ENCODE assay signal across 17 cellular contexts in genomic region chr15:99117563-99118257, GRCh38.
"Had no signal": no experiment of that assay in that cellular context is flagged by ENCODE, and none has a peak within 500 bp of the region (broad histone marks: within the 10 kb centered on the region; RNA-seq: fewer than 3 reads in every experiment).

No MANE protein-coding gene starts in this region.

- H3K27ac Mint-ChIP-seq: activated CD8-positive, alpha-beta memory T cell treated with anti-CD3 and anti-CD28 coated beads, Interleukin-2, amount 10 ng/mL, durations not matched to agents 7 days and 5 days; activated naive CD4-positive, alpha-beta T cell treated with anti-CD3 and anti-CD28 coated beads, Interleukin-2, amount 50 U/mL, for 24 hours; activated T-cell treated with anti-CD3 and anti-CD28 coated beads, Interleukin-2, amount 50 U/mL, for 24 hours; mesothelial cell of epicardium; progenitor cell of endocrine pancreas; stimulated activated naive CD8-positive, alpha-beta T cell treated with anti-CD3 and anti-CD28 coated beads, Interleukin-15, amount 100 ng/mL, for 72 hours had no signal

- H3K4me1 Mint-ChIP-seq: activated CD8-positive, alpha-beta memory T cell treated with anti-CD3 and anti-CD28 coated beads, Interleukin-2, amount 10 ng/mL, durations not matched to agents 7 days and 5 days; activated naive CD4-positive, alpha-beta T cell treated with anti-CD3 and anti-CD28 coated beads, Interleukin-2, amount 50 U/mL, for 24 hours; naive B cell; stimulated activated naive CD8-positive, alpha-beta T cell treated with anti-CD3 and anti-CD28 coated beads, Interleukin-15, amount 100 ng/mL, for 72 hours had no signal

- DNase-seq: activated CD8-positive, alpha-beta memory T cell treated with anti-CD3 and anti-CD28 coated beads, Interleukin-2, amount 10 ng/mL, durations not matched to agents 7 days and 5 days; activated effector memory CD4-positive, alpha-beta T cell treated with Interleukin-2 at 50 U/mL for 16 hours; activated T-cell treated with anti-CD3 and anti-CD28 coated beads, Interleukin-2, amount 50 U/mL, for 24 hours; cerebellar nuclear complex; foreskin keratinocyte; islet precursor cell; naive B cell; SJCRH30; stimulated activated CD4-positive, alpha-beta T cell treated with anti-CD3 and anti-CD28 coated beads, Interleukin-4, amount 100 ng/mL, for 24 hours; stimulated activated naive CD8-positive, alpha-beta T cell treated with anti-CD3 and anti-CD28 coated beads, Interleukin-15, amount 100 ng/mL, for 72 hours had no signal

- H3K4me3 Mint-ChIP-seq: activated CD8-positive, alpha-beta memory T cell treated with anti-CD3 and anti-CD28 coated beads, Interleukin-2, amount 10 ng/mL, durations not matched to agents 7 days and 5 days; activated naive CD4-positive, alpha-beta T cell treated with anti-CD3 and anti-CD28 coated beads, Interleukin-2, amount 50 U/mL, for 24 hours; activated T-cell treated with anti-CD3 and anti-CD28 coated beads, Interleukin-2, amount 50 U/mL, for 24 hours; brain; mesothelial cell of epicardium; naive B cell; stimulated activated naive CD8-positive, alpha-beta T cell treated with anti-CD3 and anti-CD28 coated beads, Interleukin-15, amount 100 ng/mL, for 72 hours had no signal

- ATAC-seq: activated CD4-positive, CD25-positive, alpha-beta regulatory T cell treated with anti-CD3 and anti-CD28 coated beads, Interleukin-2, amount 50 U/mL, for 24 hours; activated CD8-positive, alpha-beta memory T cell treated with anti-CD3 and anti-CD28 coated beads, Interleukin-2, amount 10 ng/mL, durations not matched to agents 7 days and 5 days; foreskin keratinocyte; stimulated activated naive CD8-positive, alpha-beta T cell treated with anti-CD3 and anti-CD28 coated beads, Interleukin-15, amount 100 ng/mL, for 72 hours had no signal

- H3K9me3 ChIP-seq: SJCRH30, tibial nerve had no signal

- H3K4me1 ChIP-seq: foreskin keratinocyte, SJCRH30 had no signal

- H3K27me3 Mint-ChIP-seq: activated naive CD4-positive, alpha-beta T cell treated with anti-CD3 and anti-CD28 coated beads, Interleukin-2, amount 50 U/mL, for 24 hours; activated T-cell treated with anti-CD3 and anti-CD28 coated beads, Interleukin-2, amount 50 U/mL, for 24 hours; progenitor cell of endocrine pancreas; stimulated activated naive CD8-positive, alpha-beta T cell treated with anti-CD3 and anti-CD28 coated beads, Interleukin-15, amount 100 ng/mL, for 72 hours had no signal

- H3K9me3 Mint-ChIP-seq: activated naive CD4-positive, alpha-beta T cell treated with anti-CD3 and anti-CD28 coated beads, Interleukin-2, amount 50 U/mL, for 24 hours; activated T-cell treated with anti-CD3 and anti-CD28 coated beads, Interleukin-2, amount 50 U/mL, for 24 hours; brain; mesothelial cell of epicardium; naive B cell; stimulated activated naive CD8-positive, alpha-beta T cell treated with anti-CD3 and anti-CD28 coated beads, Interleukin-15, amount 100 ng/mL, for 72 hours had no signal

- H3K27ac ChIP-seq: foreskin keratinocyte, SJCRH30, tibial nerve had no signal

- H3K36me3 Mint-ChIP-seq: activated CD8-positive, alpha-beta memory T cell treated with anti-CD3 and anti-CD28 coated beads, Interleukin-2, amount 10 ng/mL, durations not matched to agents 7 days and 5 days; activated naive CD4-positive, alpha-beta T cell treated with anti-CD3 and anti-CD28 coated beads, Interleukin-2, amount 50 U/mL, for 24 hours; naive B cell had no signal

- H3K4me3 ChIP-seq: dorsolateral prefrontal cortex, SJCRH30, tibial nerve had no signal

- H3K27me3 ChIP-seq: dorsolateral prefrontal cortex, foreskin keratinocyte, SJCRH30, tibial nerve had no signal
